In the genomic region with DNA sequence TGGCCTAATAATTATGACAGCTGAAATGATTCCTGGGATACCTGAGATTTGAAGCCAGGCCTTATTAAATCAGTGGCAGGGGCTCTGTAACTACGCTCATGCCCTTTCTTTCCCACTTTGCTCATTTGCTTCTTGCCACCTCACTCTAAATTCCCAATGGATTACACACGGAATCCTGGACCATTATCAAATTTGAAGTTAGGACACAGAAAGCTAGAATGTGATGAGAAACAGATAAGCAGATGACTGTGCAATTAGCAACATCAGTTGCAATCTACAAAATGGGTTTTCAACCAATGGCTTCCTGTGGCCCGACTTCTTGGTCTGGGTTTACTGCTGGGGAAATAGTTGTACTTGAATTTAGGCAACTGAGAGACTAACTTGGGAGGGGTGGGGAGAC, we compare ENCODE assay signal across 1 cellular context.
TF ChIP-seq lines count a peak whose summit lies in the region.

No MANE protein-coding gene starts in this region.

TF ChIP-seq in SK-N-SH treated with all-trans-retinoic acid at 6 μM for 48 hours, 23 proteins besides CTCF, POLR2A, EP300 and RAD21 (continued from another document):
- TF ChIP-seq CSRNP3 (CRISPR knock-in tag; IDR thresholded peaks at IDR 0.05): no peak
- TF ChIP-seq TCF4 (CRISPR knock-in tag; IDR thresholded peaks at IDR 0.05; ENCODE audit: borderline replicate concordance): no peak
- no peak for TF ChIP-seq ARNTL (CRISPR knock-in tag; IDR thresholded peaks at IDR 0.05; ENCODE audit: borderline replicate concordance, low read depth)
- TF ChIP-seq, protein P1, sequence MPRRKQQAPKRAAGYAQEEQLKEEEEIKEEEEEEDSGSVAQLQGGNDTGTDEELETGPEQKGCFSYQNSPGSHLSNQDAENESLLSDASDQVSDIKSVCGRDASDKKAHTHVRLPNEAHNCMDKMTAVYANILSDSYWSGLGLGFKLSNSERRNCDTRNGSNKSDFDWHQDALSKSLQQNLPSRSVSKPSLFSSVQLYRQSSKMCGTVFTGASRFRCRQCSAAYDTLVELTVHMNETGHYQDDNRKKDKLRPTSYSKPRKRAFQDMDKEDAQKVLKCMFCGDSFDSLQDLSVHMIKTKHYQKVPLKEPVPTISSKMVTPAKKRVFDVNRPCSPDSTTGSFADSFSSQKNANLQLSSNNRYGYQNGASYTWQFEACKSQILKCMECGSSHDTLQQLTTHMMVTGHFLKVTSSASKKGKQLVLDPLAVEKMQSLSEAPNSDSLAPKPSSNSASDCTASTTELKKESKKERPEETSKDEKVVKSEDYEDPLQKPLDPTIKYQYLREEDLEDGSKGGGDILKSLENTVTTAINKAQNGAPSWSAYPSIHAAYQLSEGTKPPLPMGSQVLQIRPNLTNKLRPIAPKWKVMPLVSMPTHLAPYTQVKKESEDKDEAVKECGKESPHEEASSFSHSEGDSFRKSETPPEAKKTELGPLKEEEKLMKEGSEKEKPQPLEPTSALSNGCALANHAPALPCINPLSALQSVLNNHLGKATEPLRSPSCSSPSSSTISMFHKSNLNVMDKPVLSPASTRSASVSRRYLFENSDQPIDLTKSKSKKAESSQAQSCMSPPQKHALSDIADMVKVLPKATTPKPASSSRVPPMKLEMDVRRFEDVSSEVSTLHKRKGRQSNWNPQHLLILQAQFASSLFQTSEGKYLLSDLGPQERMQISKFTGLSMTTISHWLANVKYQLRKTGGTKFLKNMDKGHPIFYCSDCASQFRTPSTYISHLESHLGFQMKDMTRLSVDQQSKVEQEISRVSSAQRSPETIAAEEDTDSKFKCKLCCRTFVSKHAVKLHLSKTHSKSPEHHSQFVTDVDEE (CRISPR knock-in tag; IDR thresholded peaks at IDR 0.05): no peak
- TF ChIP-seq ESRRG (CRISPR knock-in tag; IDR thresholded peaks at IDR 0.05): no peak
- no peak for TF ChIP-seq ZFP30 (CRISPR knock-in tag; IDR thresholded peaks at IDR 0.05)
- TF ChIP-seq ZC3H10 (CRISPR knock-in tag; IDR thresholded peaks at IDR 0.05): no peak
- TF ChIP-seq, protein P2, sequence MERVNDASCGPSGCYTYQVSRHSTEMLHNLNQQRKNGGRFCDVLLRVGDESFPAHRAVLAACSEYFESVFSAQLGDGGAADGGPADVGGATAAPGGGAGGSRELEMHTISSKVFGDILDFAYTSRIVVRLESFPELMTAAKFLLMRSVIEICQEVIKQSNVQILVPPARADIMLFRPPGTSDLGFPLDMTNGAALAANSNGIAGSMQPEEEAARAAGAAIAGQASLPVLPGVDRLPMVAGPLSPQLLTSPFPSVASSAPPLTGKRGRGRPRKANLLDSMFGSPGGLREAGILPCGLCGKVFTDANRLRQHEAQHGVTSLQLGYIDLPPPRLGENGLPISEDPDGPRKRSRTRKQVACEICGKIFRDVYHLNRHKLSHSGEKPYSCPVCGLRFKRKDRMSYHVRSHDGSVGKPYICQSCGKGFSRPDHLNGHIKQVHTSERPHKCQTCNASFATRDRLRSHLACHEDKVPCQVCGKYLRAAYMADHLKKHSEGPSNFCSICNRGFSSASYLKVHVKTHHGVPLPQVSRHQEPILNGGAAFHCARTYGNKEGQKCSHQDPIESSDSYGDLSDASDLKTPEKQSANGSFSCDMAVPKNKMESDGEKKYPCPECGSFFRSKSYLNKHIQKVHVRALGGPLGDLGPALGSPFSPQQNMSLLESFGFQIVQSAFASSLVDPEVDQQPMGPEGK (CRISPR knock-in tag; IDR thresholded peaks at IDR 0.05; ENCODE audit: borderline replicate concordance): no peak
- no peak for TF ChIP-seq CREB5 (CRISPR knock-in tag; IDR thresholded peaks at IDR 0.05; ENCODE audit: low read depth)
- no peak for TF ChIP-seq GLIS3 (CRISPR knock-in tag; IDR thresholded peaks at IDR 0.05)
- no peak for TF ChIP-seq RARB (CRISPR knock-in tag; IDR thresholded peaks at IDR 0.05)
- TF ChIP-seq CSDC2 (CRISPR knock-in tag; IDR thresholded peaks at IDR 0.05): no peak
- no peak for TF ChIP-seq ZNF70 (CRISPR knock-in tag; IDR thresholded peaks at IDR 0.05)
